Comparison of ENCODE assay signal across 37 cellular contexts in genomic region chr10:105413997-105414396, GRCh38.
"Had no signal": no experiment of that assay in that cellular context is flagged by ENCODE, and none has a peak within 500 bp of the region (broad histone marks: within the 10 kb centered on the region; RNA-seq: fewer than 3 reads in every experiment).

No MANE protein-coding gene starts in this region.

- H3K27ac ChIP-seq: adrenal gland, brain microvascular endothelial cell, gastroesophageal sphincter, neural progenitor cell, parathyroid adenoma, psoas muscle, right atrium auricular region, thyroid gland, upper lobe of left lung, vagina had no signal

- H3K4me3 ChIP-seq: adrenal gland, gastroesophageal sphincter, neural progenitor cell, psoas muscle, right atrium auricular region, smooth muscle cell, thyroid gland, upper lobe of left lung, vagina had no signal

- H3K36me3 ChIP-seq: adrenal gland, brain microvascular endothelial cell, gastroesophageal sphincter, neural progenitor cell, right atrium auricular region, thyroid gland, upper lobe of left lung, vagina had no signal

- DNase-seq: activated B cell treated with CpG ODN at 0.5 μM for 24 hours; activated CD4-positive, alpha-beta T cell treated with anti-CD3 and anti-CD28 coated beads for 36 hours; activated CD8-positive, alpha-beta memory T cell treated with anti-CD3 and anti-CD28 coated beads, Interleukin-2, amount 10 ng/mL, durations not matched to agents 7 days and 5 days; activated CD8-positive, alpha-beta T cell treated with anti-CD3 and anti-CD28 coated beads, Interleukin-2, amount 10 ng/mL, durations not matched to agents 7 days and 5 days; activated effector memory CD4-positive, alpha-beta T cell treated with anti-CD3 and anti-CD28 coated beads, Interleukin-2, amount 50 U/mL, for 16 hours; activated naive CD4-positive, alpha-beta T cell treated with anti-CD3 and anti-CD28 coated beads for 36 hours; activated naive CD8-positive, alpha-beta T cell treated with anti-CD3 and anti-CD28 coated beads for 36 hours; activated T-cell treated with anti-CD3 and anti-CD28 coated beads for 4 hours; adrenal gland; brain microvascular endothelial cell; caudate nucleus; cortex of kidney; effector memory CD8-positive, alpha-beta T cell; head of caudate nucleus; hippocampal formation; midbrain; naive thymus-derived CD8-positive, alpha-beta T cell; occipital lobe; psoas muscle; stimulated activated CD4-positive, alpha-beta T cell treated with anti-CD3 and anti-CD28 coated beads, Interleukin-1b, Interleukin-23, amount 100 ng/mL, for 48 hours; stimulated activated CD4-positive, alpha-beta T cell treated with anti-CD3 and anti-CD28 coated beads, Interleukin-4, amount 100 ng/mL, for 4 hours; stimulated activated CD8-positive, alpha-beta memory T cell treated with anti-CD3 and anti-CD28 coated beads, Interleukin-4, amount 100 ng/mL, for 48 hours; stimulated activated naive CD8-positive, alpha-beta T cell treated with anti-CD3 and anti-CD28 coated beads, Interleukin-15, amount 100 ng/mL, for 72 hours; substantia nigra; T-helper 17 cell; T1000; thyroid gland; upper lobe of left lung had no signal

- H3K27me3 ChIP-seq: adrenal gland, brain microvascular endothelial cell, gastroesophageal sphincter, neural progenitor cell, right atrium auricular region, thyroid gland, upper lobe of left lung, vagina had no signal

- FAIRE-seq: astrocyte, keratinocyte had no signal

- ATAC-seq: activated CD4-positive, alpha-beta T cell treated with anti-CD3 and anti-CD28 coated beads for 36 hours; activated CD8-positive, alpha-beta memory T cell treated with anti-CD3 and anti-CD28 coated beads, Interleukin-2, amount 10 ng/mL, durations not matched to agents 7 days and 5 days; activated CD8-positive, alpha-beta T cell treated with anti-CD3 and anti-CD28 coated beads, Interleukin-2, amount 10 ng/mL, durations not matched to agents 7 days and 5 days; effector memory CD8-positive, alpha-beta T cell; gastroesophageal sphincter; naive thymus-derived CD8-positive, alpha-beta T cell; psoas muscle; stimulated activated memory B cell treated with anti-CD40 and anti-IgM and Interleukin-4, amounts not matched to agents 10 μg/mL and 1 μg/mL and 100 μg/mL, for 72 hours; stimulated activated naive CD8-positive, alpha-beta T cell treated with anti-CD3 and anti-CD28 coated beads, Interleukin-15, amount 100 ng/mL, for 72 hours; T-helper 17 cell had no signal
